Comparison of ENCODE assay signal across 1 cellular context in genomic region chr10:68900427-68901105, GRCh38.
TF ChIP-seq lines count a peak whose summit lies in the region.

No MANE protein-coding gene starts in this region.

TF ChIP-seq in HEK293, 187 proteins besides CTCF, POLR2A, EP300 and RAD21 (continued from another document):
- TF ChIP-seq REST (tag by site-specific recombination; IDR thresholded peaks at IDR 0.05) (0 out of 2 replicates have a peak, but pooled peaks have one; percentile 29), ZBTB26 (tag by site-specific recombination; optimal IDR thresholded peaks at IDR 0.05) (peak; percentile 90), ZNF521 (tag by site-specific recombination; IDR thresholded peaks at IDR 0.05) (no peak), EGR2 (tag by site-specific recombination; IDR thresholded peaks at IDR 0.05; ENCODE audit: low read depth) (peak; percentile 93), ZNF670 (tag by site-specific recombination; IDR thresholded peaks at IDR 0.05; ENCODE audit: low read depth) (no peak), ZNF280C (tag by site-specific recombination; IDR thresholded peaks at IDR 0.05) (no peak), KLF10 (tag by site-specific recombination; IDR thresholded peaks at IDR 0.05) (no peak), PRDM6 (tag by site-specific recombination; IDR thresholded peaks at IDR 0.05) (no peak), ZNF394 (tag by site-specific recombination; IDR thresholded peaks at IDR 0.05; ENCODE audit: borderline replicate concordance) (0 out of 2 replicates have a peak, but pooled peaks have one; percentile 13), ZNF366 (tag by site-specific recombination; conservative IDR thresholded peaks at IDR 0.05) (peak; percentile 55), ZNF266 (tag by site-specific recombination; IDR thresholded peaks at IDR 0.05; ENCODE audit: low read depth) (no peak), ZNF548 (tag by site-specific recombination; IDR thresholded peaks at IDR 0.05) (no peak), ZNF10 (tag by site-specific recombination; IDR thresholded peaks at IDR 0.05) (peak; percentile 21; the same call in 1 of the 2 replicates), YY2 (tag by site-specific recombination; IDR thresholded peaks at IDR 0.05) (peak; percentile 86), ZNF146 (tag by site-specific recombination; IDR thresholded peaks at IDR 0.05) (no peak; the same call in 1 of the 2 replicates), ZNF24 (tag by site-specific recombination; IDR thresholded peaks at IDR 0.05) (peak; percentile 49; the same call in 1 of the 2 replicates), REPIN1 (tag by site-specific recombination; IDR thresholded peaks at IDR 0.05; ENCODE audit: low read depth) (no peak), SETDB1 (IDR thresholded peaks at IDR 0.05; ENCODE audit: insufficient read length, low read length) (peak; percentile 36), ZSCAN5A (tag by site-specific recombination; IDR thresholded peaks at IDR 0.05) (0 out of 2 replicates have a peak, but pooled peaks have one; percentile 46), BCL11B (tag by site-specific recombination; IDR thresholded peaks at IDR 0.05; ENCODE audit: low read depth) (no peak), SP7 (tag by site-specific recombination; IDR thresholded peaks at IDR 0.05) (peak; percentile 81), OVOL3 (tag by site-specific recombination; IDR thresholded peaks at IDR 0.05) (0 out of 2 replicates have a peak, but pooled peaks have one; percentile 45), ZNF2 (tag by site-specific recombination; IDR thresholded peaks at IDR 0.05) (peak; percentile 49), ZIC2 (tag by site-specific recombination; IDR thresholded peaks at IDR 0.05) (no peak), ZNF610 (tag by site-specific recombination; IDR thresholded peaks at IDR 0.05; ENCODE audit: borderline replicate concordance) (peak; percentile 76), HOXA7 (CRISPR knock-in tag; IDR thresholded peaks at IDR 0.05; ENCODE audit: borderline replicate concordance) (no peak), ZNF140 (tag by site-specific recombination; IDR thresholded peaks at IDR 0.05) (no peak), ZNF324 (tag by site-specific recombination; IDR thresholded peaks at IDR 0.05) (peak; percentile 83), ZNF148 (tag by site-specific recombination; IDR thresholded peaks at IDR 0.05; ENCODE audit: borderline replicate concordance) (no peak), ZNF629 (tag by site-specific recombination; IDR thresholded peaks at IDR 0.05) (no peak), ZFHX2 (tag by site-specific recombination; conservative IDR thresholded peaks at IDR 0.05) (peak; percentile 96), GLIS2 (tag by site-specific recombination; IDR thresholded peaks at IDR 0.05) (peak; percentile 90)
